1 cellular context compared by ENCODE assay signal in the genomic region with DNA sequence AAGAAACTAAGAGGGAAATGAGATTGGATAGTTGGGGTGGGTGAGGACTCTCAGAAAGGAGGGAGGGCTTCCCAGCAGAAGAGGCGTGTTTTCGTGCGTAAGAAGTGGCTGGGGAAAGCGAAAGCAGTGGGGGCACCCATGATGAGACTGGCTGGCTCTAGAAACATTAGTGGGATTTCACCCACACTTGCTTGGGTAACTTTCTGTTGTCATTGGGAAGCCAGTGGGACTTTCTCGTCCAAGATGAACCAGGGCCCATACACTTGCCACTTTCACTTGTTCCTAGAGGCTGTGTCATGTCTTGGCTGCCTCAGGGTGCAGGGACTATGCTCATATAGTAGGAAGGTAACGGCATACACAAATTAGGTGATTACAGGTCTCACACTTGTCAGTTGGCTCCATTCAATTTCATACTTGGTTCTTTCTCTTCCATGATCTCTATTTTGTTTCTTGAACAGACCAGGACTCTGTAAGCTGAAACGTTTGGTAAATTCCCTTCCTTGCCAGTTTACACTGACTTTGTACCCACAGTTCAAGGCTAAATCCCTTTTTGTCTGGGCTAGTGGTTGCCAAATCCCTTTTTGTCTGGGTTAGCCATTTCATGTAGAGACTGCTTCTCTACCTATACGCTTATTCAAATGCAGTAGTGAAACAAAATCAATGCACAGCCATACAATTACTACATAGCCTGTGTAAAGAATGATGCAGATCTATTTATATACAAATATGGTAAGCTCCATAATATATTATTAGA.
TF ChIP-seq lines count a peak whose summit lies in the region.

No MANE protein-coding gene starts in this region.

TF ChIP-seq in SK-N-SH, 30 proteins besides CTCF, POLR2A, EP300 and RAD21 (continued from another document):
- TF ChIP-seq IRF3 (IDR thresholded peaks at IDR 0.05; ENCODE audit: low read depth, low read length) (no peak), ZBTB33 (IDR thresholded peaks at IDR 0.05; ENCODE audit: borderline replicate concordance, low read depth) (no peak), NRF1 (IDR thresholded peaks at IDR 0.05; ENCODE audit: low read depth, low read length) (no peak), MEF2A (IDR thresholded peaks at IDR 0.05; ENCODE audit: borderline replicate concordance, low read depth) (no peak), EZH2phosphoT487 (IDR thresholded peaks at IDR 0.05; ENCODE audit: borderline replicate concordance, low read depth) (no peak), TAF1 (IDR thresholded peaks at IDR 0.05; ENCODE audit: borderline replicate concordance, low read depth, low read length) (no peak)
- TF ChIP-seq, protein P1, sequence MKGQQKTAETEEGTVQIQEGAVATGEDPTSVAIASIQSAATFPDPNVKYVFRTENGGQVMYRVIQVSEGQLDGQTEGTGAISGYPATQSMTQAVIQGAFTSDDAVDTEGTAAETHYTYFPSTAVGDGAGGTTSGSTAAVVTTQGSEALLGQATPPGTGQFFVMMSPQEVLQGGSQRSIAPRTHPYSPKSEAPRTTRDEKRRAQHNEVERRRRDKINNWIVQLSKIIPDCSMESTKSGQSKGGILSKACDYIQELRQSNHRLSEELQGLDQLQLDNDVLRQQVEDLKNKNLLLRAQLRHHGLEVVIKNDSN (IDR thresholded peaks at IDR 0.05; ENCODE audit: borderline replicate concordance, low read depth) = no peak
